In the genomic region with DNA sequence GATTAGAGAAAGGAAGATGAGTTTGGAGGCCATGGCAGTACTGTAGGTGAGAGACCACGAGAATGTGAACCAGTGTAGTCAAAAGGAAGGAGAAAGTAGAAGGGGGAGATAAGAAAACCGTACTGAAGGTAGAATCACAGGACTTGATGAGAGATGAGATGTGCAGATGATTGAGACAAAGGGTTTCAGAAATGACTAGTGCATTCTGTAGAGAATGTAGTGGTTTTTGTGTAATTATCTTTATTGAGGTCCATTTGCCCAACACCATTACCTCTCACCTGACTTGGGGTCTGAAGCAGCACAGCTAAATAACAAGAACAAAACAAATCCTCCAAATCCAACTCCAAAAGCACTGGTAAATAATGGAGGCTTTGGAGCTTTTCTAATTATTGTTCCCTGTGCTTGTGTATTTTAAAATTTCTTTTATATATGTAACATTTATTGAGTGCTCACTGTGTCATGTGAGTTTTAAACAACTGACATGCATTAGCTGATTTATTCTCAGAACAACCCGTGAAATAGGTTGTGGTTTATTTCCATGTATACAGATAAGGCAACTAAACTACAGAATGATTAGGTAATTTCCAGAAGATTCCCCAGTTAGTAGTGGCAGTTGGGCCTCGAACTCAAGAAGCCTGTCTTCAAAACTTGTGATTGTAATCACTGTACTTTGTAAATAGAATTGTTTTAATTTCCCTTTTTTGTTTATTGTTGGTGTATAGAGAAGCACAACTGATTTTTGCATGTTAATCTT, we compare ENCODE assay signal across 25 cellular contexts.
"Had no signal": no experiment of that assay in that cellular context is flagged by ENCODE, and none has a peak within 500 bp of the region (broad histone marks: within the 10 kb centered on the region; RNA-seq: fewer than 3 reads in every experiment).

No MANE protein-coding gene starts in this region.

- H3K4me3 Mint-ChIP-seq: activated naive CD4-positive, alpha-beta T cell treated with anti-CD3 and anti-CD28 coated beads, Interleukin-2, amount 50 U/mL, for 24 hours; effector memory CD8-positive, alpha-beta T cell; naive thymus-derived CD8-positive, alpha-beta T cell; neural progenitor cell had no signal

- ATAC-seq: effector memory CD8-positive, alpha-beta T cell; esophagus mucosa; left lung; naive thymus-derived CD8-positive, alpha-beta T cell had no signal

- H3K27ac Mint-ChIP-seq: activated naive CD4-positive, alpha-beta T cell treated with anti-CD3 and anti-CD28 coated beads, Interleukin-2, amount 50 U/mL, for 24 hours; effector memory CD8-positive, alpha-beta T cell; naive thymus-derived CD8-positive, alpha-beta T cell; neural progenitor cell had no signal

- H3K4me1 Mint-ChIP-seq: activated naive CD4-positive, alpha-beta T cell treated with anti-CD3 and anti-CD28 coated beads, Interleukin-2, amount 50 U/mL, for 24 hours; neural progenitor cell had no signal

- H3K36me3 Mint-ChIP-seq: activated naive CD4-positive, alpha-beta T cell treated with anti-CD3 and anti-CD28 coated beads, Interleukin-2, amount 50 U/mL, for 24 hours; neural progenitor cell had no signal

- DNase-seq: activated CD4-positive, alpha-beta T cell treated with anti-CD3 and anti-CD28 coated beads, Interleukin-2, amount 50 U/mL, for 48 hours; activated gamma-delta T cell treated with Interleukin-2 at 50 U/mL for 16 hours; activated T-cell treated with anti-CD3 and anti-CD28 coated beads, Interleukin-2, amount 50 U/mL, for 48 hours; amniotic stem cell; colonic mucosa; dorsolateral prefrontal cortex; effector memory CD8-positive, alpha-beta T cell; glutamatergic neuron; kidney glomerular epithelial cell; left lung; naive thymus-derived CD8-positive, alpha-beta T cell; posterior cingulate gyrus; sigmoid colon; stimulated activated CD4-positive, alpha-beta T cell treated with anti-CD3 and anti-CD28 coated beads, Interleukin-2, amount 100 ng/mL, for 48 hours; stimulated activated CD8-positive, alpha-beta memory T cell treated with anti-CD3 and anti-CD28 coated beads, Interleukin-4, amount 100 ng/mL, for 48 hours; stimulated activated naive CD4-positive, alpha-beta T cell; substantia nigra; T-helper 9 cell; thyroid gland had no signal

- H3K27me3 Mint-ChIP-seq: activated naive CD4-positive, alpha-beta T cell treated with anti-CD3 and anti-CD28 coated beads, Interleukin-2, amount 50 U/mL, for 24 hours had no signal

- H3K4me3 ChIP-seq: colonic mucosa, dorsolateral prefrontal cortex, hepatocyte, left lung, lung, neural progenitor cell, sigmoid colon, smooth muscle cell, thyroid gland had no signal
